15 cellular contexts compared by ENCODE assay signal in genomic region chr9:87567566-87567965, GRCh38.
A peak's percentile ranks its signal among the peaks of the same experiment; 100 is the strongest.
DNase-seq lines count a peak whose midpoint lies in the region; ATAC-seq, FAIRE-seq and TF ChIP-seq lines count a peak whose summit lies in the region.
"Had no signal": no experiment of that assay in that cellular context is flagged by ENCODE, and none has a peak within 500 bp of the region (broad histone marks: within the 10 kb centered on the region; RNA-seq: fewer than 3 reads in every experiment).

No MANE protein-coding gene starts in this region.

- H4K20me1 ChIP-seq in HepG2 (ENCODE audit: insufficient read depth, low read length), result no peaks in the 10 kb centered on the region

- no peak for TF ChIP-seq POLR2A in HepG2 (IDR thresholded peaks at IDR 0.05; ENCODE audit: insufficient read depth in 1 of 2, low read depth in 2 of 2, low read length in 2 of 2)

- no peaks in the 10 kb centered on the region for H3K9me3 ChIP-seq in HepG2 (ENCODE audit: low read length)
- H3K9me3 ChIP-seq: pancreas had no signal

- intact Hi-C loops in HepG2 (cut with micrococcal nuclease; ENCODE audit: unreplicated experiment), result no loop called here

- no peak for TF ChIP-seq CTCF in astrocyte of the cerebellum (IDR thresholded peaks at IDR 0.05; ENCODE audit: low read depth, low read length, missing control alignments)
- no peak for TF ChIP-seq CTCF in HepG2 (CRISPR knock-in tag; IDR thresholded peaks at IDR 0.05)

- CTCF ChIA-PET in HepG2 (lab: Yijun Ruan, JAX; ENCODE audit: low intra/inter-chr PET ratio, low total read pairs), result no interaction called here
- CTCF ChIA-PET in HEK293T (lab: Yijun Ruan, JAX), result no interaction called here

- H3K27me3 ChIP-seq in H7 (ENCODE audit: control insufficient read depth, insufficient read depth, low read length) (no peaks in the 10 kb centered on the region), HepG2 (ENCODE audit: control insufficient read depth in 1 of 2, insufficient read depth in 2 of 2, low read length in 2 of 2) (no peaks in the 10 kb centered on the region)
- H3K27me3 ChIP-seq: pancreas had no signal

- TF ChIP-seq RAD21 in HepG2 (CRISPR knock-in tag; IDR thresholded peaks at IDR 0.05), result no peak

- H3K4me1 ChIP-seq in HepG2 (ENCODE audit: insufficient read depth, low read length), result peaks cover 70% of the 10 kb centered on the region

- BruUV-seq in HepG2 (replicated peaks; lab: Mats Ljungman, UMichigan), result no TSS peak

- ATAC-seq in HepG2, result no peak
- ATAC-seq: activated T-cell treated with anti-CD3 and anti-CD28 coated beads, Interleukin-2, amount 50 U/mL, for 72 hours had no signal

- TF ChIP-seq EP300 in HepG2 (IDR thresholded peaks at IDR 0.05; ENCODE audit: low read depth in 2 of 2, low read length in 2 of 2) (no peak), HepG2 (CRISPR knock-in tag; IDR thresholded peaks at IDR 0.05; ENCODE audit: borderline replicate concordance) (no peak)

- H3K27ac ChIP-seq in HepG2 (ENCODE audit: extremely low read length, insufficient read depth, low read length), result peak overlapping the region; percentile 98
- peak overlapping the region; percentile 13 for H3K27ac ChIP-seq in temporal lobe (ENCODE audit: low read depth, low read length)
- H3K27ac ChIP-seq: C4-2B had no signal

- no peak overlapping the region for H2AFZ ChIP-seq in HepG2 (ENCODE audit: low read length)

- H3K4me3 ChIP-seq in H7 (ENCODE audit: insufficient read depth, low read depth, low read length), result no peak overlapping the region
- H3K4me3 ChIP-seq in astrocyte of the cerebellum (ENCODE audit: low read depth, low read length), result peak overlapping the region; percentile 17
- no peak overlapping the region for H3K4me3 ChIP-seq in HepG2 (replicated peaks in 1 of 3; ENCODE audit: insufficient read depth in 1 of 3, low read depth in 2 of 3, low read length in 3 of 3)
- H3K4me3 ChIP-seq: pancreas had no signal

- DNase-seq in H7, result peak; percentile 48
- peak; percentile 68 for DNase-seq in astrocyte of the cerebellum (ENCODE audit: low read depth)
- DNase-seq in HepG2 (ENCODE audit: low spot score), result no peak
- no peak for DNase-seq in SHP77 (lab: John Stamatoyannopoulos, UW)
- no peak for DNase-seq in NCI-H524 treated with DMSO at 0.1 percent for 48 hours (lab: John Stamatoyannopoulos, UW)
- no peak for DNase-seq in NCI-H2227 (lab: John Stamatoyannopoulos, UW; ENCODE audit: unreplicated experiment)
- no peak for DNase-seq in HEK293T (ENCODE audit: extremely low spot score)
- DNase-seq: activated CD4-positive, alpha-beta T cell treated with anti-CD3 and anti-CD28 coated beads, Interleukin-2, amount 50 U/mL, for 4 hours; activated T-cell treated with anti-CD3 and anti-CD28 coated beads, Interleukin-2, amount 50 U/mL, for 72 hours; amygdala; pancreas; SIG-M5 had no signal

- H3K4me2 ChIP-seq in HepG2 (ENCODE audit: low read depth, low read length), result no peak overlapping the region

- peaks cover 9% of the 10 kb centered on the region for H3K79me2 ChIP-seq in HepG2 (ENCODE audit: insufficient read depth, low read length)

- H3K9ac ChIP-seq in HepG2 (ENCODE audit: insufficient read depth, low read depth, low read length), result no peak overlapping the region

- in situ Hi-C loops in astrocyte of the cerebellum (cut with HindIII; ENCODE audit: low sequenced_read_pairs), result no loop called here
- in situ Hi-C loops in HepG2 (cut with HindIII; ENCODE audit: extremely low pct_ligation_motif_present, low pct_unique_long_range_greater_than_20kb), result no loop called here

- POLR2A ChIA-PET in HepG2 (lab: Yijun Ruan, JAX), result interaction anchor here (1.1 kb wide), 1 partner anchor 11 kb away, joined by 3 read pairs; no protein-coding TSS in a partner anchor
- POLR2A ChIA-PET in HEK293T (lab: Yijun Ruan, JAX), result no interaction called here

- H3K36me3 ChIP-seq in H7 (replicated peaks; ENCODE audit: control insufficient read depth, insufficient read depth, low read length) (no peaks in the 10 kb centered on the region; the same call in 1 of the 2 replicates), HepG2 (replicated peaks in 1 of 2; ENCODE audit: control insufficient read depth in 1 of 2, insufficient read depth in 2 of 2, low read length in 2 of 2) (no peaks in the 10 kb centered on the region; a peak in 1 of 5 replicates)
- H3K36me3 ChIP-seq: pancreas had no signal

- no peak for FAIRE-seq in HepG2 (lab: Jason Lieb, UNC)
- FAIRE-seq: GM12892, pancreas had no signal

- WGBS in HepG2 (ENCODE audit: low lambda C conversion rate), result over 99% methylated on average over 6 of the region's 8 CpGs

TF ChIP-seq in HepG2, 621 proteins besides CTCF, POLR2A, EP300 and RAD21 (continues in another document):
- no peak for TF ChIP-seq ZSCAN29 (CRISPR knock-in tag; conservative IDR thresholded peaks at IDR 0.05)
- TF ChIP-seq RFX5 (IDR thresholded peaks at IDR 0.05; ENCODE audit: low read depth, low read length), result no peak
- no peak for TF ChIP-seq ZNF687 (CRISPR knock-in tag; IDR thresholded peaks at IDR 0.05)
- no peak for TF ChIP-seq MTF2 (CRISPR knock-in tag; IDR thresholded peaks at IDR 0.05; ENCODE audit: borderline replicate concordance)
- no peak for TF ChIP-seq ZNF781 (CRISPR knock-in tag; IDR thresholded peaks at IDR 0.05; ENCODE audit: borderline replicate concordance, not compliant biosample characterization)

TF ChIP-seq in HEK293T, 16 proteins besides CTCF, POLR2A, EP300 and RAD21:
- TF ChIP-seq ZNF384 (IDR thresholded peaks at IDR 0.05) (no peak), LEF1 (IDR thresholded peaks at IDR 0.05; ENCODE audit: borderline replicate concordance) (no peak), HDGF (IDR thresholded peaks at IDR 0.05; ENCODE audit: borderline replicate concordance) (no peak), FOXA1 (IDR thresholded peaks at IDR 0.05) (no peak), ELF4 (IDR thresholded peaks at IDR 0.05) (no peak), PKNOX1 (IDR thresholded peaks at IDR 0.05) (no peak), NFRKB (IDR thresholded peaks at IDR 0.05) (no peak), FOXK2 (IDR thresholded peaks at IDR 0.05) (no peak), SP1 (IDR thresholded peaks at IDR 0.05) (no peak), L3MBTL2 (conservative IDR thresholded peaks at IDR 0.05) (no peak), ARNT (IDR thresholded peaks at IDR 0.05) (no peak), CTBP1 (IDR thresholded peaks at IDR 0.05; ENCODE audit: borderline replicate concordance) (no peak), TARDBP (IDR thresholded peaks at IDR 0.05) (no peak), SUZ12 (IDR thresholded peaks at IDR 0.05) (no peak), BHLHE40 (IDR thresholded peaks at IDR 0.05; ENCODE audit: borderline replicate concordance) (no peak), FOXM1 (IDR thresholded peaks at IDR 0.05; ENCODE audit: borderline replicate concordance) (no peak)

Comparison
In these comparisons a context has a peak if more than half of its experiments do, and no peak if none do; other contexts are left out.
1. DNase-seq: peak in H7 (single experiment) and astrocyte of the cerebellum (single experiment); none in HepG2 (single experiment), SHP77 (0 of 2), NCI-H524 treated with DMSO at 0.1 percent for 48 hours (single experiment), NCI-H2227 (single experiment) and HEK293T (single experiment).